27 cellular contexts compared by ENCODE assay signal in the genomic region with DNA sequence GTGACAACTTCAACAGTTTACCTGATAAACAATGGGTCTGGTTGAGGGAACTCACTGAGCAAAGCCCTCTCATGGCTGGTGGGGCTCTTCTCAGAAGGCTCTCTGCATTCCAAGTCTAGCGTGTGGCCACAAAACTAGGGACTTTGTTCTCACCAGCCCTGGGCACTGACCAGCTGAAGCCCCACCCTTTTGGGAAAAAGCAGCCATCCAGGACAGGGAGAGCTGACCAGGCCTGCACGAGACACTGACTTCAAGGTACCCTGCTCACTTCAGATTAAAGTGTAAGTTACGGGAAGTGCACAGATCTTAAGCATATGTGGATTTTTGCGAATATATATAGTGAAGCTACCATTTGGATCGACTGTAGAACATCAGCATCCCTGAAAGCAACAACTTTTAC.
"Had no signal": no experiment of that assay in that cellular context is flagged by ENCODE, and none has a peak within 500 bp of the region (broad histone marks: within the 10 kb centered on the region; RNA-seq: fewer than 3 reads in every experiment).

No MANE protein-coding gene starts in this region.

- H3K4me2 ChIP-seq: neural progenitor cell had no signal

- H3K4me1 ChIP-seq: colonic mucosa, neural progenitor cell had no signal

- H3K4me3 ChIP-seq: colonic mucosa, dorsolateral prefrontal cortex, left lung, lung, neural progenitor cell, prostate gland, right atrium auricular region, skin epidermis, testis, uterus had no signal

- H3K9me3 Mint-ChIP-seq: activated naive CD4-positive, alpha-beta T cell treated with anti-CD3 and anti-CD28 coated beads for 36 hours; activated naive CD8-positive, alpha-beta T cell treated with anti-CD3 and anti-CD28 coated beads, Interleukin-2, amount 10 ng/mL, durations not matched to agents 7 days and 5 days; activated T-cell treated with anti-CD3 and anti-CD28 coated beads, Interleukin-2, amount 50 U/mL, for 4 hours; neural progenitor cell; T-cell; T-helper 2 cell treated with Interferon-gamma antibody and Interleukin-4, amounts not matched to agents 5 μg/mL and 100 μg/mL, for 36 hours had no signal

- DNase-seq: activated CD4-positive, alpha-beta T cell treated with anti-CD3 and anti-CD28 coated beads for 1 hour; activated CD4-positive, alpha-beta T cell treated with anti-CD3 and anti-CD28 coated beads, Interleukin-2, amount 50 U/mL, for 1 hour; activated CD8-positive, alpha-beta memory T cell treated with anti-CD3 and anti-CD28 coated beads, Interleukin-2, amount 50 U/mL, for 4 hours; activated CD8-positive, alpha-beta T cell treated with anti-CD3 and anti-CD28 coated beads, Interleukin-2, amount 10 ng/mL, durations not matched to agents 7 days and 5 days; activated effector memory CD4-positive, alpha-beta T cell treated with Interleukin-2 at 50 U/mL for 16 hours; activated naive CD4-positive, alpha-beta T cell treated with anti-CD3 and anti-CD28 coated beads for 36 hours; activated naive CD8-positive, alpha-beta T cell treated with anti-CD3 and anti-CD28 coated beads, Interleukin-2, amount 10 ng/mL, durations not matched to agents 7 days and 5 days; activated T-cell treated with anti-CD3 and anti-CD28 coated beads, Interleukin-2, amount 50 U/mL, for 4 hours; amniotic stem cell; colonic mucosa; dorsolateral prefrontal cortex; left lung; naive thymus-derived CD4-positive, alpha-beta T cell; stimulated activated CD4-positive, alpha-beta T cell treated with anti-CD3 and anti-CD28 coated beads, Interleukin-1b, Interleukin-23, amount 100 ng/mL, for 48 hours; stimulated activated naive CD4-positive, alpha-beta T cell; T-cell; testis; trophoblast cell; uterus; WERI-Rb-1 had no signal

- H2AFZ ChIP-seq: neural progenitor cell had no signal

- H3K27ac Mint-ChIP-seq: activated CD8-positive, alpha-beta T cell treated with anti-CD3 and anti-CD28 coated beads, Interleukin-2, amount 10 ng/mL, durations not matched to agents 7 days and 5 days; activated naive CD4-positive, alpha-beta T cell treated with anti-CD3 and anti-CD28 coated beads for 36 hours; neural progenitor cell; T-helper 2 cell treated with Interferon-gamma antibody and Interleukin-4, amounts not matched to agents 5 μg/mL and 100 μg/mL, for 36 hours had no signal

- ATAC-seq: activated CD8-positive, alpha-beta T cell treated with anti-CD3 and anti-CD28 coated beads, Interleukin-2, amount 10 ng/mL, durations not matched to agents 7 days and 5 days; activated T-cell treated with anti-CD3 and anti-CD28 coated beads, Interleukin-2, amount 50 U/mL, for 4 hours; left lung; naive thymus-derived CD4-positive, alpha-beta T cell; T-cell had no signal

- H3K9me3 ChIP-seq: colonic mucosa, left lung, prostate gland, right atrium auricular region, testis, uterus had no signal

- H3K27me3 Mint-ChIP-seq: activated naive CD8-positive, alpha-beta T cell treated with anti-CD3 and anti-CD28 coated beads, Interleukin-2, amount 10 ng/mL, durations not matched to agents 7 days and 5 days; T-cell had no signal

- H3K9ac ChIP-seq: neural progenitor cell had no signal

- H3K27me3 ChIP-seq: right atrium auricular region, testis, uterus had no signal

- FAIRE-seq: TTC549 had no signal

- H3K27ac ChIP-seq: colonic mucosa, dorsolateral prefrontal cortex, left lung, neural progenitor cell, prostate gland, right atrium auricular region, skin epidermis, testis, uterus, WERI-Rb-1 had no signal

- H3K4me3 Mint-ChIP-seq: activated CD8-positive, alpha-beta T cell treated with anti-CD3 and anti-CD28 coated beads, Interleukin-2, amount 10 ng/mL, durations not matched to agents 7 days and 5 days; activated naive CD4-positive, alpha-beta T cell treated with anti-CD3 and anti-CD28 coated beads for 36 hours; activated naive CD8-positive, alpha-beta T cell treated with anti-CD3 and anti-CD28 coated beads, Interleukin-2, amount 10 ng/mL, durations not matched to agents 7 days and 5 days; activated T-cell treated with anti-CD3 and anti-CD28 coated beads, Interleukin-2, amount 50 U/mL, for 4 hours; naive thymus-derived CD4-positive, alpha-beta T cell; neural progenitor cell; T-cell; T-helper 2 cell treated with Interferon-gamma antibody and Interleukin-4, amounts not matched to agents 5 μg/mL and 100 μg/mL, for 36 hours had no signal

- H3K36me3 ChIP-seq: colonic mucosa, neural progenitor cell, prostate gland, uterus had no signal
